ENCODE assay signal across 26 cellular contexts in genomic region chr3:115804200-115804599, GRCh38.
DNase-seq lines count a peak whose midpoint lies in the region; ATAC-seq and TF ChIP-seq lines count a peak whose summit lies in the region.
"Had no signal": no experiment of that assay in that cellular context is flagged by ENCODE, and none has a peak within 500 bp of the region (broad histone marks: within the 10 kb centered on the region; RNA-seq: fewer than 3 reads in every experiment).

No MANE protein-coding gene starts in this region.

- POLR2A ChIA-PET in activated CD4-positive, alpha-beta T cell treated with anti-CD3 and anti-CD28 coated beads for 36 hours (lab: Charles Lee): no interaction called here

- intact Hi-C loops in activated CD4-positive, alpha-beta T cell treated with anti-CD3 and anti-CD28 coated beads for 36 hours (cut with DNase I, micrococcal nuclease): no loop called here

- H3K27me3 ChIP-seq in SJSA1 (replicated peaks) (no peaks in the 10 kb centered on the region), foreskin keratinocyte (no peaks in the 10 kb centered on the region)
- H3K27me3 ChIP-seq: body of pancreas, pancreas, Peyer's patch had no signal

- H3K9me3 Mint-ChIP-seq in activated CD4-positive, alpha-beta T cell treated with anti-CD3 and anti-CD28 coated beads for 36 hours (ENCODE audit: low read depth): no peaks in the 10 kb centered on the region
- H3K9me3 Mint-ChIP-seq: activated T-cell treated with anti-CD3 and anti-CD28 coated beads, Interleukin-2, amount 50 U/mL, for 24 hours; CD4-positive, alpha-beta memory T cell; stimulated activated memory B cell treated with anti-CD40 and anti-IgM and Interleukin-4, amounts not matched to agents 10 μg/mL and 1 μg/mL and 100 μg/mL, for 72 hours had no signal

- H3K27ac Mint-ChIP-seq in activated CD4-positive, alpha-beta T cell treated with anti-CD3 and anti-CD28 coated beads for 36 hours: no peak overlapping the region
- H3K27ac Mint-ChIP-seq: activated T-cell treated with anti-CD3 and anti-CD28 coated beads, Interleukin-2, amount 50 U/mL, for 24 hours; nephron; stimulated activated memory B cell treated with anti-CD40 and anti-IgM and Interleukin-4, amounts not matched to agents 10 μg/mL and 1 μg/mL and 100 μg/mL, for 72 hours; T-helper 17 cell had no signal

- CTCF ChIA-PET in activated CD4-positive, alpha-beta T cell treated with anti-CD3 and anti-CD28 coated beads for 36 hours (lab: Charles Lee): interaction anchor here (1.1 to 1.2 kb wide), 2 partner anchors 14 to 15 kb away, joined by 3 read pairs; no protein-coding TSS in a partner anchor

- no peak for TF ChIP-seq CTCF in foreskin keratinocyte (conservative IDR thresholded peaks at IDR 0.05)

- no peaks in the 10 kb centered on the region for H3K9me3 ChIP-seq in SJSA1 (replicated peaks)
- H3K9me3 ChIP-seq: body of pancreas, pancreas, Peyer's patch, SJCRH30 had no signal

- H3K36me3 Mint-ChIP-seq in activated CD4-positive, alpha-beta T cell treated with anti-CD3 and anti-CD28 coated beads for 36 hours (ENCODE audit: low read depth): no peaks in the 10 kb centered on the region
- H3K36me3 Mint-ChIP-seq: CD4-positive, alpha-beta memory T cell; stimulated activated memory B cell treated with anti-CD40 and anti-IgM and Interleukin-4, amounts not matched to agents 10 μg/mL and 1 μg/mL and 100 μg/mL, for 72 hours had no signal

- ATAC-seq in activated CD4-positive, alpha-beta T cell treated with anti-CD3 and anti-CD28 coated beads for 36 hours: peak; percentile 39
- ATAC-seq in foreskin keratinocyte (peak; percentile 1), HG02759 (IDR thresholded peaks at IDR 0.05; ENCODE audit: unreplicated experiment) (no peak), GM18861 (IDR thresholded peaks at IDR 0.05; ENCODE audit: unreplicated experiment) (no peak)
- ATAC-seq: GM12878; stimulated activated memory B cell treated with anti-CD40 and anti-IgM and Interleukin-4, amounts not matched to agents 10 μg/mL and 1 μg/mL and 100 μg/mL, for 72 hours; T-helper 17 cell had no signal

- H3K36me3 ChIP-seq in SJSA1: no peaks in the 10 kb centered on the region
- H3K36me3 ChIP-seq: pancreas, Peyer's patch, SJCRH30 had no signal

- peak overlapping the region; percentile 49; the same call in 1 of the 2 replicates for H3K27ac ChIP-seq in SJSA1
- H3K27ac ChIP-seq in foreskin keratinocyte: peak overlapping the region; percentile 79
- H3K27ac ChIP-seq: body of pancreas, HL-60, pancreas, Peyer's patch, SJCRH30 had no signal

- no peak overlapping the region for H3K4me3 ChIP-seq in SJSA1
- H3K4me3 ChIP-seq: body of pancreas, GM12878, pancreas, Peyer's patch, SJCRH30 had no signal

- peaks cover 35% of the 10 kb centered on the region for H3K27me3 Mint-ChIP-seq in activated CD4-positive, alpha-beta T cell treated with anti-CD3 and anti-CD28 coated beads for 36 hours

- no peak for DNase-seq in activated CD4-positive, alpha-beta T cell treated with anti-CD3 and anti-CD28 coated beads for 36 hours
- DNase-seq in activated CD4-positive, alpha-beta T cell treated with anti-CD3 and anti-CD28 coated beads, Interleukin-2, amount 50 U/mL, for 1 hour: no peak
- no peak for DNase-seq in SJSA1 (ENCODE audit: low read depth in 1 of 2, low spot score in 2 of 2)
- DNase-seq in foreskin keratinocyte: no peak
- DNase-seq in medulla oblongata (ENCODE audit: extremely low spot score): no peak
- no peak for DNase-seq in stimulated activated CD4-positive, alpha-beta T cell treated with anti-CD3 and anti-CD28 coated beads, Interleukin-2, amount 100 ng/mL, for 24 hours
- DNase-seq: activated CD4-positive, alpha-beta T cell treated with anti-CD3 and anti-CD28 coated beads for 4 hours; activated naive CD4-positive, alpha-beta T cell; activated T-cell treated with anti-CD3 and anti-CD28 coated beads, Interleukin-2, amount 50 U/mL, for 24 hours; body of pancreas; CD4-positive, alpha-beta memory T cell; NCI-H1694; NCI-H2171; NCI-H524 treated with DMSO at 0.1 percent for 48 hours; NK-92 treated with Interleukin-12 subunit alpha and Interleukin-12 subunit beta, amount 100 ng/mL, for 24 hours; pancreas; Peyer's patch; SJCRH30; stimulated activated CD4-positive, alpha-beta T cell treated with anti-CD3 and anti-CD28 coated beads, Interleukin-4, amount 100 ng/mL, for 24 hours; T-helper 17 cell had no signal

- no peak overlapping the region for H3K4me3 Mint-ChIP-seq in activated CD4-positive, alpha-beta T cell treated with anti-CD3 and anti-CD28 coated beads for 36 hours
- H3K4me3 Mint-ChIP-seq: activated T-cell treated with anti-CD3 and anti-CD28 coated beads, Interleukin-2, amount 50 U/mL, for 24 hours; CD4-positive, alpha-beta memory T cell; nephron; stimulated activated memory B cell treated with anti-CD40 and anti-IgM and Interleukin-4, amounts not matched to agents 10 μg/mL and 1 μg/mL and 100 μg/mL, for 72 hours; T-helper 17 cell had no signal

- H3K4me1 ChIP-seq in SJSA1 (replicated peaks) (peaks cover 39% of the 10 kb centered on the region), foreskin keratinocyte (peaks cover 21% of the 10 kb centered on the region)
- H3K4me1 ChIP-seq: body of pancreas, pancreas, Peyer's patch, SJCRH30 had no signal

- H3K4me1 Mint-ChIP-seq in activated CD4-positive, alpha-beta T cell treated with anti-CD3 and anti-CD28 coated beads for 36 hours: peaks cover 3% of the 10 kb centered on the region
- H3K4me1 Mint-ChIP-seq: CD4-positive, alpha-beta memory T cell; stimulated activated memory B cell treated with anti-CD40 and anti-IgM and Interleukin-4, amounts not matched to agents 10 μg/mL and 1 μg/mL and 100 μg/mL, for 72 hours; T-helper 17 cell had no signal

Comparison
In these comparisons a context has a peak if more than half of its experiments do, and no peak if none do; other contexts are left out.
1. ATAC-seq: peak in activated CD4-positive, alpha-beta T cell treated with anti-CD3 and anti-CD28 coated beads for 36 hours (single experiment) and foreskin keratinocyte (single experiment); none in HG02759 (single experiment) and GM18861 (single experiment).